ENCODE assay signal across 15 cellular contexts in genomic region chr20:57573893-57574292, GRCh38. TPM values are rescaled to one million over a fixed set of nuclear protein-coding genes. Genes with fewer than 3 reads are reported as not detected.
A peak's percentile ranks its signal among the peaks of the same experiment; 100 is the strongest.
DNase-seq lines count a peak whose midpoint lies in the region; ATAC-seq and TF ChIP-seq lines count a peak whose summit lies in the region.
"Had no signal": no experiment of that assay in that cellular context is flagged by ENCODE, and none has a peak within 500 bp of the region (broad histone marks: within the 10 kb centered on the region; RNA-seq: fewer than 3 reads in every experiment).

No MANE protein-coding gene starts in this region.

- no peak overlapping the region for H3K4me3 Mint-ChIP-seq in activated CD8-positive, alpha-beta T cell treated with anti-CD3 and anti-CD28 coated beads for 36 hours
- no peak overlapping the region for H3K4me3 Mint-ChIP-seq in activated CD8-positive, alpha-beta T cell treated with anti-CD3 and anti-CD28 coated beads, Interleukin-2, amount 10 ng/mL, durations not matched to agents 7 days and 5 days

- no peaks in the 10 kb centered on the region for H3K9me3 Mint-ChIP-seq in activated CD8-positive, alpha-beta T cell treated with anti-CD3 and anti-CD28 coated beads for 36 hours
- H3K9me3 Mint-ChIP-seq in activated CD8-positive, alpha-beta T cell treated with anti-CD3 and anti-CD28 coated beads, Interleukin-2, amount 10 ng/mL, durations not matched to agents 7 days and 5 days (ENCODE audit: insufficient read depth): no peaks in the 10 kb centered on the region

- no peaks in the 10 kb centered on the region for H3K36me3 Mint-ChIP-seq in activated CD8-positive, alpha-beta T cell treated with anti-CD3 and anti-CD28 coated beads for 36 hours (ENCODE audit: low read depth)
- no peaks in the 10 kb centered on the region for H3K36me3 Mint-ChIP-seq in activated CD8-positive, alpha-beta T cell treated with anti-CD3 and anti-CD28 coated beads, Interleukin-2, amount 10 ng/mL, durations not matched to agents 7 days and 5 days (ENCODE audit: low read depth)

- H3K9ac ChIP-seq in OCI-LY1 (ENCODE audit: low read length): no peak overlapping the region

- H3K4me1 ChIP-seq in OCI-LY1 (ENCODE audit: insufficient read depth, low read length, severe bottlenecking) (no peaks in the 10 kb centered on the region), upper lobe of right lung (no peaks in the 10 kb centered on the region)
- H3K4me1 ChIP-seq: body of pancreas had no signal

- H3K27ac Mint-ChIP-seq in activated CD8-positive, alpha-beta T cell treated with anti-CD3 and anti-CD28 coated beads for 36 hours: no peak overlapping the region
- no peak overlapping the region for H3K27ac Mint-ChIP-seq in activated CD8-positive, alpha-beta T cell treated with anti-CD3 and anti-CD28 coated beads, Interleukin-2, amount 10 ng/mL, durations not matched to agents 7 days and 5 days

- H2AFZ ChIP-seq in OCI-LY1 (ENCODE audit: low read length): no peak overlapping the region

- H3K9me2 ChIP-seq in OCI-LY1 (ENCODE audit: low read depth, low read length): no peaks in the 10 kb centered on the region

- peak; percentile 32 for DNase-seq in activated CD8-positive, alpha-beta T cell treated with anti-CD3 and anti-CD28 coated beads for 36 hours
- no peak for DNase-seq in activated CD8-positive, alpha-beta T cell treated with anti-CD3 and anti-CD28 coated beads, Interleukin-2, amount 10 ng/mL, durations not matched to agents 7 days and 5 days
- no peak for DNase-seq in foreskin fibroblast
- no peak for DNase-seq in upper lobe of right lung
- DNase-seq in H4 (ENCODE audit: low spot score): no peak
- no peak for DNase-seq in HuH-7.5 (ENCODE audit: low spot score)
- DNase-seq: activated CD4-positive, CD25-positive, alpha-beta regulatory T cell; NCI-H2081; SHP77 treated with DMSO at 0.1 percent for 48 hours had no signal

- ATAC-seq in activated CD8-positive, alpha-beta T cell treated with anti-CD3 and anti-CD28 coated beads for 36 hours: no peak
- ATAC-seq in activated CD8-positive, alpha-beta T cell treated with anti-CD3 and anti-CD28 coated beads, Interleukin-2, amount 10 ng/mL, durations not matched to agents 7 days and 5 days: no peak
- peak; percentile 31 for ATAC-seq in upper lobe of right lung
- no peak for ATAC-seq in HG03457 (IDR thresholded peaks at IDR 0.05; ENCODE audit: unreplicated experiment)
- ATAC-seq: body of pancreas had no signal

- peaks cover 5% of the 10 kb centered on the region for H3K27me3 Mint-ChIP-seq in activated CD8-positive, alpha-beta T cell treated with anti-CD3 and anti-CD28 coated beads for 36 hours
- H3K27me3 Mint-ChIP-seq in activated CD8-positive, alpha-beta T cell treated with anti-CD3 and anti-CD28 coated beads, Interleukin-2, amount 10 ng/mL, durations not matched to agents 7 days and 5 days (ENCODE audit: low read depth): peaks cover 8% of the 10 kb centered on the region

- H3K27ac ChIP-seq in OCI-LY1 (ENCODE audit: low read depth, low read length, poor library complexity, severe bottlenecking) (no peak overlapping the region), upper lobe of right lung (no peak overlapping the region)
- H3K27ac ChIP-seq: body of pancreas, tibial nerve had no signal

- H3K4me1 Mint-ChIP-seq in activated CD8-positive, alpha-beta T cell treated with anti-CD3 and anti-CD28 coated beads for 36 hours (ENCODE audit: low read depth): no peaks in the 10 kb centered on the region
- H3K4me1 Mint-ChIP-seq in activated CD8-positive, alpha-beta T cell treated with anti-CD3 and anti-CD28 coated beads, Interleukin-2, amount 10 ng/mL, durations not matched to agents 7 days and 5 days (ENCODE audit: low read depth): no peaks in the 10 kb centered on the region

- CTCF ChIA-PET in activated CD8-positive, alpha-beta T cell treated with anti-CD3 and anti-CD28 coated beads for 36 hours (lab: Charles Lee): interaction anchor here (1.3 kb wide), 1 partner anchor 76 kb away, joined by 4 read pairs; no protein-coding TSS in a partner anchor
- CTCF ChIA-PET in activated CD8-positive, alpha-beta T cell treated with anti-CD3 and anti-CD28 coated beads, Interleukin-2, amount 10 ng/mL, durations not matched to agents 7 days and 5 days (lab: Charles Lee): no interaction called here

- H3K79me2 ChIP-seq in OCI-LY1 (ENCODE audit: insufficient read depth, low read length): no peaks in the 10 kb centered on the region

- no peaks in the 10 kb centered on the region for H4K20me1 ChIP-seq in OCI-LY1 (ENCODE audit: insufficient read depth, low read length)

- H3K27me3 ChIP-seq in OCI-LY1 (ENCODE audit: insufficient read depth, low read length) (0 out of 2 replicates have a peak, but pooled peaks cover 3% of the 10 kb centered on the region), upper lobe of right lung (peaks cover 23% of the 10 kb centered on the region)
- H3K27me3 ChIP-seq: body of pancreas had no signal

- TF ChIP-seq CTCF in activated CD8-positive, alpha-beta T cell treated with anti-CD3 and anti-CD28 coated beads for 36 hours (IDR thresholded peaks at IDR 0.05): peak; percentile 23
- peak; percentile 40; the same call in 1 of the 2 replicates for TF ChIP-seq CTCF in OCI-LY1 (IDR thresholded peaks at IDR 0.05; ENCODE audit: low read length)
- peak; percentile 3 for TF ChIP-seq CTCF in foreskin fibroblast (IDR thresholded peaks at IDR 0.05; ENCODE audit: low read depth, low read length)
- TF ChIP-seq CTCF in upper lobe of right lung (IDR thresholded peaks at IDR 0.05): peak; percentile 28

- H3K36me3 ChIP-seq in OCI-LY1 (ENCODE audit: insufficient read depth, low read length): no peaks in the 10 kb centered on the region
- H3K36me3 ChIP-seq in upper lobe of right lung: no peaks in the 10 kb centered on the region
- H3K36me3 ChIP-seq: tibial nerve had no signal

- intact Hi-C loops in activated CD8-positive, alpha-beta T cell treated with anti-CD3 and anti-CD28 coated beads for 36 hours (cut with micrococcal nuclease): no loop called here
- intact Hi-C loops in upper lobe of right lung (cut with DNase I): no loop called here

- H3K9me3 ChIP-seq in OCI-LY1 (ENCODE audit: low read length) (no peaks in the 10 kb centered on the region), upper lobe of right lung (no peaks in the 10 kb centered on the region)
- H3K9me3 ChIP-seq: body of pancreas, tibial nerve had no signal

- no peak overlapping the region for H3K4me2 ChIP-seq in OCI-LY1 (ENCODE audit: low read length)

- H3K4me3 ChIP-seq in OCI-LY1 (ENCODE audit: low read depth, low read length, poor library complexity, severe bottlenecking) (no peak overlapping the region), foreskin fibroblast (ENCODE audit: low read depth in 1 of 2, low read length in 2 of 2) (no peak overlapping the region), upper lobe of right lung (no peak overlapping the region)
- H3K4me3 ChIP-seq: body of pancreas, tibial nerve had no signal

- no peaks in the 10 kb centered on the region for H3F3A ChIP-seq in OCI-LY1 (ENCODE audit: insufficient read depth, low read length)

- POLR2A ChIA-PET in activated CD8-positive, alpha-beta T cell treated with anti-CD3 and anti-CD28 coated beads for 36 hours (lab: Charles Lee): interaction anchor here (0.5 kb wide), 1 partner anchor 224 kb away, joined by 3 read pairs; no protein-coding TSS in a partner anchor
- POLR2A ChIA-PET in activated CD8-positive, alpha-beta T cell treated with anti-CD3 and anti-CD28 coated beads, Interleukin-2, amount 10 ng/mL, durations not matched to agents 7 days and 5 days (lab: Charles Lee): no interaction called here

RNA-seq across cellular contexts. Expression of gene PCK1, which starts 13.0 kb away (rescaled TPM):
- not detected for total RNA-seq in activated CD8-positive, alpha-beta T cell treated with anti-CD3 and anti-CD28 coated beads for 36 hours
- total RNA-seq in activated CD8-positive, alpha-beta T cell treated with anti-CD3 and anti-CD28 coated beads, Interleukin-2, amount 10 ng/mL, durations not matched to agents 7 days and 5 days: not detected
- 4.7 TPM for total RNA-seq in upper lobe of right lung
- total RNA-seq in H4 (2014; rRNA removed; shearing (Covaris generic)): 0.08 TPM in 1 of 2 replicates, not detected in the other
- total RNA-seq: G401 had no signal

RNA-seq across cellular contexts. Expression of gene ZBP1, which starts 46.3 kb away (rescaled TPM):
- total RNA-seq in activated CD8-positive, alpha-beta T cell treated with anti-CD3 and anti-CD28 coated beads for 36 hours: under 1 TPM; 0.11 to 0.56 TPM
- total RNA-seq in activated CD8-positive, alpha-beta T cell treated with anti-CD3 and anti-CD28 coated beads, Interleukin-2, amount 10 ng/mL, durations not matched to agents 7 days and 5 days: 10 to 100 TPM; 10.2 to 11.7 TPM
- total RNA-seq in upper lobe of right lung: 2.7 TPM
- not detected in 2 replicates for total RNA-seq in H4 (2014; rRNA removed; shearing (Covaris generic))
- total RNA-seq: G401 had no signal

RNA-seq across cellular contexts. Expression of gene CTCFL, which starts 49.0 kb away (rescaled TPM):
- total RNA-seq in activated CD8-positive, alpha-beta T cell treated with anti-CD3 and anti-CD28 coated beads for 36 hours: not detected
- not detected for total RNA-seq in activated CD8-positive, alpha-beta T cell treated with anti-CD3 and anti-CD28 coated beads, Interleukin-2, amount 10 ng/mL, durations not matched to agents 7 days and 5 days
- total RNA-seq in upper lobe of right lung: not detected
- not detected in 2 replicates for total RNA-seq in H4 (2014; rRNA removed; shearing (Covaris generic))
- total RNA-seq: body of pancreas, skeletal muscle tissue, tibial nerve had no signal
